23 cellular contexts compared by ENCODE assay signal in genomic region chr4:129350800-129351199, GRCh38.
DNase-seq lines count a peak whose midpoint lies in the region; ATAC-seq and TF ChIP-seq lines count a peak whose summit lies in the region.
"Had no signal": no experiment of that assay in that cellular context is flagged by ENCODE, and none has a peak within 500 bp of the region (broad histone marks: within the 10 kb centered on the region; RNA-seq: fewer than 3 reads in every experiment).

No MANE protein-coding gene starts in this region.

- H3K27ac ChIP-seq in thyroid gland (no peak overlapping the region), stomach (no peak overlapping the region)
- H3K27ac ChIP-seq: A549, adrenal gland, breast epithelium, VCaP had no signal

- H3K4me3 ChIP-seq in epithelial cell of esophagus (ENCODE audit: low read length) (no peak overlapping the region), thyroid gland (replicated peaks in 1 of 3) (no peak overlapping the region), stomach (no peak overlapping the region)
- H3K4me3 ChIP-seq: A549, adrenal gland, breast epithelium had no signal

- H3K27me3 ChIP-seq in thyroid gland (no peaks in the 10 kb centered on the region), stomach (peaks cover 0 to 8% (median 0%) of the 10 kb centered on the region in 3 donors)
- H3K27me3 ChIP-seq: adrenal gland, breast epithelium had no signal

- ATAC-seq in GM21786 (IDR thresholded peaks at IDR 0.05; ENCODE audit: unreplicated experiment) = no peak
- ATAC-seq: A549; left colon; naive thymus-derived CD4-positive, alpha-beta T cell had no signal

- intact Hi-C loops in thyroid gland (cut with DNase I) (no loop called here), stomach (cut with DNase I; ENCODE audit: low total_unique reads) (no loop called here)

- TF ChIP-seq POLR2A in thyroid gland (IDR thresholded peaks at IDR 0.05) = no peak
- no peak for TF ChIP-seq POLR2A in stomach (IDR thresholded peaks at IDR 0.05)

- H3K36me3 ChIP-seq in thyroid gland = no peaks in the 10 kb centered on the region
- no peaks in the 10 kb centered on the region for H3K36me3 ChIP-seq in stomach
- H3K36me3 ChIP-seq: adrenal gland, breast epithelium had no signal

- H3K9me3 ChIP-seq in thyroid gland = no peaks in the 10 kb centered on the region
- H3K9me3 ChIP-seq in stomach = no peaks in the 10 kb centered on the region
- H3K9me3 ChIP-seq: A549, adrenal gland, breast epithelium had no signal

- DNase-seq in NCI-H748 (lab: John Stamatoyannopoulos, UW; ENCODE audit: unreplicated experiment) = peak; percentile 16
- no peak for DNase-seq in NCI-H748 treated with DMSO at 0.1 percent for 48 hours (lab: John Stamatoyannopoulos, UW)
- peak; percentile 51 for DNase-seq in NCI-H2227 (lab: John Stamatoyannopoulos, UW; ENCODE audit: unreplicated experiment)
- DNase-seq in epithelial cell of esophagus (ENCODE audit: low read depth) = peak; percentile 92
- DNase-seq in thyroid gland = peak; percentile 38 to 44
- no peak for DNase-seq in amygdala (lab: John Stamatoyannopoulos, UW)
- no peak for DNase-seq in stomach
- DNase-seq: activated CD4-positive, alpha-beta T cell treated with anti-CD3 and anti-CD28 coated beads for 48 hours; activated naive CD4-positive, alpha-beta T cell treated with Interleukin-2 at 50 U/mL for 16 hours; activated T-cell treated with anti-CD3 and anti-CD28 coated beads, Interleukin-2, amount 50 U/mL, for 48 hours; adrenal gland; DMS153; foreskin fibroblast; GF-D8; GOT3; left colon; naive thymus-derived CD4-positive, alpha-beta T cell; NCI-H226; retina had no signal

- H3K4me1 ChIP-seq in thyroid gland = peaks cover 0 to 5% of the 10 kb centered on the region in 2 donors
- peaks cover 0 to 7% (median 0%) of the 10 kb centered on the region in 4 donors for H3K4me1 ChIP-seq in stomach
- H3K4me1 ChIP-seq: A549, adrenal gland, breast epithelium had no signal

- TF ChIP-seq EP300 in stomach (IDR thresholded peaks at IDR 0.05) = no peak

- 9 to 17% methylated on average over 1 of the region's 1 CpG for WGBS in thyroid gland, 2 donors
- WGBS in stomach, 5 donors = 15 to 57% (median 19%) methylated on average over 1 of the region's 1 CpG

- TF ChIP-seq CTCF in epithelial cell of esophagus (IDR thresholded peaks at IDR 0.05; ENCODE audit: insufficient read depth, low read depth, low read length, missing control alignments) (no peak), thyroid gland (IDR thresholded peaks at IDR 0.05) (no peak), stomach (IDR thresholded peaks at IDR 0.05) (no peak)

Comparison
In these comparisons a context has a peak if more than half of its experiments do, and no peak if none do; other contexts are left out.
1. DNase-seq: peak in NCI-H748 (single experiment), NCI-H2227 (single experiment), epithelial cell of esophagus (single experiment) and thyroid gland (2 of 2); none in NCI-H748 treated with DMSO at 0.1 percent for 48 hours (single experiment), amygdala (0 of 56) and stomach (single experiment).